ENCODE assay signal across 13 cellular contexts in genomic region chr2:48113767-48114166, GRCh38.
A peak's percentile ranks its signal among the peaks of the same experiment; 100 is the strongest.
DNase-seq lines count a peak whose midpoint lies in the region; ATAC-seq and TF ChIP-seq lines count a peak whose summit lies in the region.
"Had no signal": no experiment of that assay in that cellular context is flagged by ENCODE, and none has a peak within 500 bp of the region (broad histone marks: within the 10 kb centered on the region; RNA-seq: fewer than 3 reads in every experiment).

No MANE protein-coding gene starts in this region.

- POLR2A ChIA-PET in CD4-positive, alpha-beta T cell (lab: Charles Lee), result no interaction called here

- CTCF ChIA-PET in CD4-positive, alpha-beta T cell (lab: Charles Lee), result no interaction called here

- H3K27ac ChIP-seq in CD4-positive, alpha-beta T cell (ENCODE audit: low read depth, low read length), result no peak overlapping the region
- H3K27ac ChIP-seq in WERI-Rb-1, result no peak overlapping the region

- no peaks in the 10 kb centered on the region for H3K27me3 Mint-ChIP-seq in CD4-positive, alpha-beta T cell
- no peaks in the 10 kb centered on the region for H3K27me3 Mint-ChIP-seq in activated naive CD8-positive, alpha-beta T cell
- H3K27me3 Mint-ChIP-seq in nephron (ENCODE audit: low read depth), result no peaks in the 10 kb centered on the region

- H3K4me3 Mint-ChIP-seq in CD4-positive, alpha-beta T cell, result peak overlapping the region; percentile 52
- no peak overlapping the region for H3K4me3 Mint-ChIP-seq in activated naive CD8-positive, alpha-beta T cell
- peak overlapping the region; percentile 54 to 85 (median 69) for H3K4me3 Mint-ChIP-seq in nephron

- no peaks in the 10 kb centered on the region for H3K27me3 ChIP-seq in CD4-positive, alpha-beta T cell (ENCODE audit: control insufficient read depth, insufficient read depth, low read length)
- H3K27me3 ChIP-seq in WERI-Rb-1 (ENCODE audit: insufficient read depth, low read depth, severe bottlenecking), result no peaks in the 10 kb centered on the region

- no peaks in the 10 kb centered on the region for H3K36me3 Mint-ChIP-seq in CD4-positive, alpha-beta T cell (ENCODE audit: low read depth)
- H3K36me3 Mint-ChIP-seq in activated naive CD8-positive, alpha-beta T cell, result no peaks in the 10 kb centered on the region
- no peaks in the 10 kb centered on the region for H3K36me3 Mint-ChIP-seq in nephron (ENCODE audit: low read depth)

- no peaks in the 10 kb centered on the region for H3K36me3 ChIP-seq in WERI-Rb-1

- no peak overlapping the region for H3K4me3 ChIP-seq in WERI-Rb-1 (ENCODE audit: low read depth, low read length)

- H3K9me3 ChIP-seq in CD4-positive, alpha-beta T cell (ENCODE audit: control insufficient read depth, low read length), result no peaks in the 10 kb centered on the region
- H3K9me3 ChIP-seq in WERI-Rb-1 (ENCODE audit: severe bottlenecking), result no peaks in the 10 kb centered on the region

- intact Hi-C loops in CD4-positive, alpha-beta T cell (cut with DNase I, micrococcal nuclease), result no loop called here

- no peak for TF ChIP-seq CTCF in CD4-positive, alpha-beta T cell (IDR thresholded peaks at IDR 0.05)
- no peak for TF ChIP-seq CTCF in nephron (IDR thresholded peaks at IDR 0.05; ENCODE audit: unreplicated experiment in 3 of 3)
- TF ChIP-seq CTCF in WERI-Rb-1 (IDR thresholded peaks at IDR 0.05; ENCODE audit: low read depth, low read length), result no peak

- H3K9me3 Mint-ChIP-seq in CD4-positive, alpha-beta T cell, result no peaks in the 10 kb centered on the region
- no peaks in the 10 kb centered on the region for H3K9me3 Mint-ChIP-seq in activated naive CD8-positive, alpha-beta T cell (ENCODE audit: low read depth)
- H3K9me3 Mint-ChIP-seq in nephron, result no peaks in the 10 kb centered on the region

- H3K4me1 Mint-ChIP-seq in CD4-positive, alpha-beta T cell (ENCODE audit: low read depth), result peaks cover 23% of the 10 kb centered on the region
- peaks cover 26% of the 10 kb centered on the region for H3K4me1 Mint-ChIP-seq in activated naive CD8-positive, alpha-beta T cell (ENCODE audit: low read depth)
- H3K4me1 Mint-ChIP-seq in nephron, result peaks cover 15% of the 10 kb centered on the region

- ATAC-seq in CD4-positive, alpha-beta T cell (ENCODE audit: poor library complexity), result no peak
- ATAC-seq in GM19452 (IDR thresholded peaks at IDR 0.05; ENCODE audit: unreplicated experiment) (peak; percentile 26), GM18519 (IDR thresholded peaks at IDR 0.05; ENCODE audit: low FRiP score, unreplicated experiment) (no peak)

- no peak for DNase-seq in CD4-positive, alpha-beta T cell
- DNase-seq in NCI-H510A treated with DMSO at 0.1 percent for 48 hours (lab: John Stamatoyannopoulos, UW) (no peak), WERI-Rb-1 (no peak), NCI-H128 (lab: John Stamatoyannopoulos, UW; ENCODE audit: unreplicated experiment) (no peak)
- DNase-seq: activated gamma-delta T cell, cortex of kidney, kidney, NCI-H446 treated with DMSO at 0.1 percent for 48 hours, SHP77 had no signal

- H3K27ac Mint-ChIP-seq in CD4-positive, alpha-beta T cell, result peak overlapping the region; percentile 46
- peak overlapping the region; percentile 2 for H3K27ac Mint-ChIP-seq in activated naive CD8-positive, alpha-beta T cell
- H3K27ac Mint-ChIP-seq in nephron, result peak overlapping the region; percentile 77 to 99 (median 92)

Comparison
In these comparisons a context has a peak if more than half of its experiments do, and no peak if none do; other contexts are left out.
1. H3K27ac Mint-ChIP-seq: peak in every context shown above with its lines; median percentile 92 in nephron; 46 in CD4-positive, alpha-beta T cell; 2 in activated naive CD8-positive, alpha-beta T cell.